Comparison of ENCODE assay signal across 13 cellular contexts in the genomic region with DNA sequence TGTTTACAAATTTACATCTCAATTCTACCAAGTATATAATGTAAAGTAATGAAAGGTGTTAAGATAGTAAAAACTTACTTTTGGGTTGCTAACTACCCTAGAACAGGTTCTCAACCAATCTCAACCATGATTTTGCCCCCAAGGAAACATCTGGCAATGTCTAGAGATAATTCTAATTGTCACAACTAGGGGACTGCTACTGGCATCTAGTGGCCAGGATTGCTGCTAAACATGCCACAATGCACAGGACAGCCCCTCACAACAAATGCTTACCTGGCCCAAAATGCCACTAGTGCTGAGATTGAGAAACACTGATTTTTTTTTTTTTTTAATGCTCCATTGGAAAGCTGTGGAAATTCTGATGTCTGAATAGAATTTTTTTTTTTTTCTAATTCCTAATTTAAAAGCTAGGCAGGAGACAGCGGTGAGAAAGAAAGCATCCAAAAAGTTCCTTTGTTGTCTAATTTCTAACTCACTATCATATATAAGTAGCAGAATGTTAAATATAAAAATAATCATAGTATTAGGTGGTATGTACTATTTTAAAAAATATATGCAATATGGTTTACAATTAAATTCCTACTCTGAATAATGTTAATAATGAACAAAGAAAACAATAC.
DNase-seq lines count a peak whose midpoint lies in the region; ATAC-seq and TF ChIP-seq lines count a peak whose summit lies in the region.
"Had no signal": no experiment of that assay in that cellular context is flagged by ENCODE, and none has a peak within 500 bp of the region (broad histone marks: within the 10 kb centered on the region; RNA-seq: fewer than 3 reads in every experiment).

No MANE protein-coding gene starts in this region.

- H4K8ac ChIP-seq in mesendoderm (ENCODE audit: low read depth, low read length) = no peak overlapping the region

- no peak overlapping the region for H3K4ac ChIP-seq in mesendoderm (ENCODE audit: low read depth, low read length)

- peak; percentile 59; the same call in 1 of the 2 replicates for ATAC-seq in WTC11
- no peak for ATAC-seq in GM18505 (IDR thresholded peaks at IDR 0.05; ENCODE audit: unreplicated experiment)
- ATAC-seq: natural killer cell had no signal

- H3K27me3 ChIP-seq in mesendoderm (ENCODE audit: insufficient read depth, low read length, poor library complexity) = no peaks in the 10 kb centered on the region

- no peak overlapping the region for H3K23ac ChIP-seq in mesendoderm (ENCODE audit: low read length)

- no peak for TF ChIP-seq POLR2A in GM18505 (IDR thresholded peaks at IDR 0.05; ENCODE audit: borderline replicate concordance, extremely low read depth, insufficient read depth, insufficient read length)

- no peaks in the 10 kb centered on the region for H3K27me3 Mint-ChIP-seq in WTC11 (ENCODE audit: low read depth)

- peaks cover 2% of the 10 kb centered on the region for H3K36me3 ChIP-seq in mesendoderm (ENCODE audit: control insufficient read depth, insufficient read depth, low read length)

- POLR2A ChIA-PET in WTC11 (lab: Charles Lee) = no interaction called here

- H2BK120ac ChIP-seq in mesendoderm (ENCODE audit: low read depth, low read length) = no peak overlapping the region

- TF ChIP-seq CTCF in WTC11 (IDR thresholded peaks at IDR 0.05) = no peak

- no peak overlapping the region for H2BK15ac ChIP-seq in mesendoderm (replicated peaks; ENCODE audit: low read depth)

- H2BK5ac ChIP-seq in mesendoderm (ENCODE audit: low read length) = no peak overlapping the region

- H3K36me3 Mint-ChIP-seq in WTC11 = peaks cover 41% of the 10 kb centered on the region
- H3K36me3 Mint-ChIP-seq: natural killer cell had no signal

- CTCF ChIA-PET in WTC11 (lab: Charles Lee) = interaction anchor here (0.7 to 4.4 kb wide), 3 partner anchors 185 to 334 kb away, joined by 3 to 19 read pairs (median 4); no protein-coding TSS in a partner anchor

- H3K9me3 Mint-ChIP-seq in WTC11 = no peaks in the 10 kb centered on the region
- H3K9me3 Mint-ChIP-seq: natural killer cell; stimulated activated naive CD8-positive, alpha-beta T cell treated with anti-CD3 and anti-CD28 coated beads, Interleukin-15, Interleukin-2, amounts not matched to agents 100 ng/mL and 50 ng/mL, for 24 hours had no signal

- no peak overlapping the region for H4K5ac ChIP-seq in mesendoderm (ENCODE audit: low read length)

- WGBS in mesendoderm (ENCODE audit: extremely low coverage, insufficient coverage, low lambda C conversion rate) = no CpG with 5 or more reads among the region's 1 CpG

- no peak overlapping the region for H3K4me3 Mint-ChIP-seq in WTC11
- H3K4me3 Mint-ChIP-seq: natural killer cell; stimulated activated naive CD8-positive, alpha-beta T cell treated with anti-CD3 and anti-CD28 coated beads, Interleukin-15, Interleukin-2, amounts not matched to agents 100 ng/mL and 50 ng/mL, for 24 hours had no signal

- H3K27ac Mint-ChIP-seq in WTC11 = no peak overlapping the region
- H3K27ac Mint-ChIP-seq: natural killer cell; stimulated activated naive CD8-positive, alpha-beta T cell treated with anti-CD3 and anti-CD28 coated beads, Interleukin-15, Interleukin-2, amounts not matched to agents 100 ng/mL and 50 ng/mL, for 24 hours had no signal

- H2AK5ac ChIP-seq in mesendoderm (ENCODE audit: low read length) = no peak overlapping the region

- H3K79me1 ChIP-seq in mesendoderm (ENCODE audit: low read length) = no peaks in the 10 kb centered on the region

- H3K4me3 ChIP-seq in mesendoderm (ENCODE audit: low read length) = no peak overlapping the region

- H3K18ac ChIP-seq in mesendoderm (ENCODE audit: low read length) = no peak overlapping the region

- H3K4me1 ChIP-seq in mesendoderm (ENCODE audit: control insufficient read depth, low read depth, low read length) = no peaks in the 10 kb centered on the region

- H3K79me2 ChIP-seq in mesendoderm (ENCODE audit: control insufficient read depth, insufficient read depth, low read length) = no peaks in the 10 kb centered on the region

- no peak overlapping the region for H3K56ac ChIP-seq in mesendoderm (ENCODE audit: low read length)

- DNase-seq in ELR (ENCODE audit: low read depth) = peak; percentile 18
- peak; percentile 43 for DNase-seq in HT-29 (ENCODE audit: low spot score)
- no peak for DNase-seq in WTC11 (ENCODE audit: low spot score)
- DNase-seq in mesendoderm = peak; percentile 42
- no peak for DNase-seq in glomerular visceral epithelial cell (ENCODE audit: extremely low spot score)
- DNase-seq in GM19238 (ENCODE audit: insufficient read length, low spot score) = no peak
- no peak for DNase-seq in DMS 273 (lab: John Stamatoyannopoulos, UW; ENCODE audit: unreplicated experiment)
- DNase-seq: EL, natural killer cell, NCI-H2029, SHP77 had no signal

- H3K27ac ChIP-seq in mesendoderm (ENCODE audit: low read depth, low read length) = no peak overlapping the region

- H3K4me2 ChIP-seq in mesendoderm (ENCODE audit: low read length) = no peak overlapping the region

- H3K9ac ChIP-seq in mesendoderm (ENCODE audit: low read length) = no peak overlapping the region

- no peaks in the 10 kb centered on the region for H3K4me1 Mint-ChIP-seq in WTC11

TF ChIP-seq in WTC11, 78 proteins besides CTCF, POLR2A, EP300 and RAD21:
- TF ChIP-seq NR2C2 (CRISPR knock-in tag; IDR thresholded peaks at IDR 0.05) = no peak
- no peak for TF ChIP-seq SMAD3 (CRISPR knock-in tag; IDR thresholded peaks at IDR 0.05; ENCODE audit: borderline replicate concordance)
- TF ChIP-seq ZNF138 (CRISPR knock-in tag; conservative IDR thresholded peaks at IDR 0.05) = no peak
- no peak for TF ChIP-seq ZNF317 (CRISPR knock-in tag; IDR thresholded peaks at IDR 0.05; ENCODE audit: borderline replicate concordance, low read depth)
- TF ChIP-seq E2F4 (CRISPR knock-in tag; IDR thresholded peaks at IDR 0.05; ENCODE audit: borderline replicate concordance, low read depth) = no peak
- no peak for TF ChIP-seq GRHL2 (CRISPR knock-in tag; IDR thresholded peaks at IDR 0.05; ENCODE audit: insufficient replicate concordance, severe bottlenecking)
TF ChIP-seq in WTC11: peak in this region for 0.

Comparison
In these comparisons a context has a peak if more than half of its experiments do, and no peak if none do; other contexts are left out.
1. DNase-seq: peak in ELR (single experiment), HT-29 (single experiment) and mesendoderm (single experiment); none in WTC11 (single experiment), glomerular visceral epithelial cell (single experiment), GM19238 (single experiment) and DMS 273 (single experiment).